Comparison of ENCODE assay signal across 17 cellular contexts in the genomic region with DNA sequence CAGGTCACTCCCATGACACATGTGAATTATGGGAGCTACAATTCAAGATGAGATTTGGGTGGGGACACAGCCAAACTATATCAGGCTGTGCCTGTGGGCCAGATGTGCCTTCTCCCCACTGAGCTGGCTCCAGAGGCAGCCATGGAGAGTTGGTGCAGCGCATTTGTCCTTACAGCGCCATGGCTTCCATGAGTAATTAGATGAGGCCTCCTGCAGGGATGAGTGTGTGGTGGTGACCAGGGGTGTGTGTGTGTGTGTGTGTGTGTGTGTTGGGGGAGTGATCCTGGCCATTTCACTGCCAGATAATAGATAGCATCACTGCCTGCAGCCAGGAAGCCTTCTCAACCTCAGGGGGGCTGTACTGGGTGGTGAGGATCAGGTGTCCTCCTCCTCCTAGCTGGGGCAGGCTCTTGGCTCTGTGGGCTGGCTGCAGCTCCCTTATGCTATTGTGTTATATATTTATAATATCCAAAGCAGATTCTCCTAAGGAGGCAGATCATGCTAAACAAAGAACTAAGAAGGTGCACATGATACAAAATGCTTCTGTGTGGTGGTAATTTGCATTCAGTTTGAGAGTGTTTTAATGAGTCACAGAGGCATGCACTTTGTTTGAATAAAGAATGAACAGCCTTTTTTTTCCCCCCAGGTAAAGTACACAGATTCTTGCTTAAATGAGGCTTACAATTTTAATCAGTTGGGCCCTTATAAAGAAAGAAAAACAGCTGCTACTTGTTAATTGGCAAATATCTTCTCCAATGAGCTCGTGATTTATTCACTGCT.
"Had no signal": no experiment of that assay in that cellular context is flagged by ENCODE, and none has a peak within 500 bp of the region (broad histone marks: within the 10 kb centered on the region; RNA-seq: fewer than 3 reads in every experiment).

No MANE protein-coding gene starts in this region.

- H3K27me3 ChIP-seq: esophagus squamous epithelium, heart right ventricle, tibial nerve had no signal

- FAIRE-seq: frontal cortex, keratinocyte, small intestine had no signal

- H3K27ac ChIP-seq: esophagus squamous epithelium, heart right ventricle, left ventricle myocardium inferior, tibial nerve had no signal

- ATAC-seq: activated T-cell treated with anti-CD3 and anti-CD28 coated beads, Interleukin-2, amount 50 U/mL, for 4 hours; heart right ventricle; right cardiac atrium; stimulated activated memory B cell treated with anti-CD40 and anti-IgM and Interleukin-4, amounts not matched to agents 10 μg/mL and 1 μg/mL and 100 μg/mL, for 72 hours had no signal

- H3K9me3 ChIP-seq: esophagus squamous epithelium, heart right ventricle, left ventricle myocardium inferior, tibial nerve had no signal

- H3K36me3 ChIP-seq: esophagus squamous epithelium, heart right ventricle, left ventricle myocardium inferior, tibial nerve had no signal

- H3K4me3 ChIP-seq: esophagus squamous epithelium, heart right ventricle, left ventricle myocardium inferior, tibial nerve had no signal

- DNase-seq: activated CD4-positive, alpha-beta T cell treated with anti-CD3 and anti-CD28 coated beads for 1 hour; activated CD4-positive, alpha-beta T cell treated with anti-CD3 and anti-CD28 coated beads, Interleukin-2, amount 50 U/mL, for 48 hours; activated gamma-delta T cell; activated naive CD8-positive, alpha-beta T cell treated with anti-CD3 and anti-CD28 coated beads for 36 hours; activated T-cell treated with anti-CD3 and anti-CD28 coated beads, Interleukin-2, amount 50 U/mL, for 4 hours; anterior cingulate cortex; esophagus squamous epithelium; heart right ventricle; left ventricle myocardium inferior; mesendoderm; right cardiac atrium; small intestine; SW 1271 had no signal

- H3K4me1 ChIP-seq: esophagus squamous epithelium, heart right ventricle, left ventricle myocardium inferior, tibial nerve had no signal
